Comparison of ENCODE assay signal across 15 cellular contexts in the genomic region with DNA sequence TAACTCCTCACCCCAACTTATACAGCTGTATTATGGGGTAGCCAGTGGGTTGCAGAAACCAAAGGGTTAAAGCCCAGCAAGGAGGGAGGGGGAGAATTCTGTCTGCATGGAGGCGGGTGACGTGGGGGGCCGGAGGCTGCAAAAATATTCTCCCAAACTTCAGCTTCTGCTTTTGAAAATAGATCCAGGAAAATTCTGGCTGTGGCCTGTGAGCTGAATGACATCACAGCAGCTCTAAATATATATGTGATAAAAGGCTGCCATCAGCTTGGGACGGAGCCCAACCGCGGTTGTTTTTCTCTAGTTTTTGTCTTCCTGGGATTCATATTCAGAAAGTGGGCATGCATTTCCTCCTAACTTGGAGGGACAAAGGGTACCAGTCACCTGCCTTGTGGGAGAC.
"Had no signal": no experiment of that assay in that cellular context is flagged by ENCODE, and none has a peak within 500 bp of the region (broad histone marks: within the 10 kb centered on the region; RNA-seq: fewer than 3 reads in every experiment).

No MANE protein-coding gene starts in this region.

- H3K4me3 Mint-ChIP-seq: activated CD4-positive, alpha-beta T cell treated with anti-CD3 and anti-CD28 coated beads, Interleukin-2, amount 10 ng/mL, durations not matched to agents 24 days and 14 days; natural killer cell treated with Interleukin-12 subunit alpha and Interleukin-12 subunit beta and Interleukin-15 and Interleukin-18, amount 100 ng/mL, for 72 hours; stimulated activated memory B cell treated with anti-CD40 and anti-IgM and Interleukin-4, amounts not matched to agents 10 μg/mL and 1 μg/mL and 100 μg/mL, for 72 hours; T-helper 2 cell treated with Interferon-gamma antibody and Interleukin-4, amounts not matched to agents 5 μg/mL and 100 μg/mL, for 36 hours had no signal

- H3K4me3 ChIP-seq: SJSA1, transverse colon, vagina had no signal

- H3K4me1 ChIP-seq: SJSA1, transverse colon, vagina had no signal

- H3K27ac Mint-ChIP-seq: activated CD4-positive, alpha-beta T cell treated with anti-CD3 and anti-CD28 coated beads, Interleukin-2, amount 10 ng/mL, durations not matched to agents 24 days and 14 days; natural killer cell treated with Interleukin-12 subunit alpha and Interleukin-12 subunit beta and Interleukin-15 and Interleukin-18, amount 100 ng/mL, for 72 hours; stimulated activated memory B cell treated with anti-CD40 and anti-IgM and Interleukin-4, amounts not matched to agents 10 μg/mL and 1 μg/mL and 100 μg/mL, for 72 hours; T-helper 2 cell treated with Interferon-gamma antibody and Interleukin-4, amounts not matched to agents 5 μg/mL and 100 μg/mL, for 36 hours had no signal

- DNase-seq: activated CD4-positive, alpha-beta T cell treated with anti-CD3 and anti-CD28 coated beads, Interleukin-2, amount 10 ng/mL, durations not matched to agents 24 days and 14 days; activated CD4-positive, CD25-positive, alpha-beta regulatory T cell; activated CD8-positive, alpha-beta memory T cell treated with anti-CD3 and anti-CD28 coated beads for 24 hours; activated naive CD4-positive, alpha-beta T cell treated with Interleukin-2 at 50 U/mL for 16 hours; cortex of kidney; effector memory CD4-positive, alpha-beta T cell; foreskin melanocyte; stimulated activated CD4-positive, alpha-beta T cell treated with anti-CD3 and anti-CD28 coated beads, Interleukin-1b, Interleukin-23, amount 100 ng/mL, for 48 hours; SW 1271; transverse colon had no signal

- H3K9me3 ChIP-seq: SJSA1, transverse colon, vagina had no signal

- H3K27me3 Mint-ChIP-seq: activated CD4-positive, alpha-beta T cell treated with anti-CD3 and anti-CD28 coated beads, Interleukin-2, amount 10 ng/mL, durations not matched to agents 24 days and 14 days; natural killer cell treated with Interleukin-12 subunit alpha and Interleukin-12 subunit beta and Interleukin-15 and Interleukin-18, amount 100 ng/mL, for 72 hours; stimulated activated memory B cell treated with anti-CD40 and anti-IgM and Interleukin-4, amounts not matched to agents 10 μg/mL and 1 μg/mL and 100 μg/mL, for 72 hours had no signal

- H3K36me3 ChIP-seq: SJSA1 had no signal

- H3K27ac ChIP-seq: SJSA1, transverse colon, vagina had no signal

- ATAC-seq: natural killer cell treated with Interleukin-12 subunit alpha and Interleukin-12 subunit beta and Interleukin-15 and Interleukin-18, amount 100 ng/mL, for 72 hours; stimulated activated memory B cell treated with anti-CD40 and anti-IgM and Interleukin-4, amounts not matched to agents 10 μg/mL and 1 μg/mL and 100 μg/mL, for 72 hours had no signal

- H3K9me3 Mint-ChIP-seq: activated CD4-positive, alpha-beta T cell treated with anti-CD3 and anti-CD28 coated beads, Interleukin-2, amount 10 ng/mL, durations not matched to agents 24 days and 14 days; natural killer cell treated with Interleukin-12 subunit alpha and Interleukin-12 subunit beta and Interleukin-15 and Interleukin-18, amount 100 ng/mL, for 72 hours; stimulated activated memory B cell treated with anti-CD40 and anti-IgM and Interleukin-4, amounts not matched to agents 10 μg/mL and 1 μg/mL and 100 μg/mL, for 72 hours; T-helper 2 cell treated with Interferon-gamma antibody and Interleukin-4, amounts not matched to agents 5 μg/mL and 100 μg/mL, for 36 hours had no signal

- H3K27me3 ChIP-seq: SJSA1, transverse colon, vagina had no signal

- H3K4me1 Mint-ChIP-seq: stimulated activated memory B cell treated with anti-CD40 and anti-IgM and Interleukin-4, amounts not matched to agents 10 μg/mL and 1 μg/mL and 100 μg/mL, for 72 hours had no signal
